8 cellular contexts compared by ENCODE assay signal in the genomic region with DNA sequence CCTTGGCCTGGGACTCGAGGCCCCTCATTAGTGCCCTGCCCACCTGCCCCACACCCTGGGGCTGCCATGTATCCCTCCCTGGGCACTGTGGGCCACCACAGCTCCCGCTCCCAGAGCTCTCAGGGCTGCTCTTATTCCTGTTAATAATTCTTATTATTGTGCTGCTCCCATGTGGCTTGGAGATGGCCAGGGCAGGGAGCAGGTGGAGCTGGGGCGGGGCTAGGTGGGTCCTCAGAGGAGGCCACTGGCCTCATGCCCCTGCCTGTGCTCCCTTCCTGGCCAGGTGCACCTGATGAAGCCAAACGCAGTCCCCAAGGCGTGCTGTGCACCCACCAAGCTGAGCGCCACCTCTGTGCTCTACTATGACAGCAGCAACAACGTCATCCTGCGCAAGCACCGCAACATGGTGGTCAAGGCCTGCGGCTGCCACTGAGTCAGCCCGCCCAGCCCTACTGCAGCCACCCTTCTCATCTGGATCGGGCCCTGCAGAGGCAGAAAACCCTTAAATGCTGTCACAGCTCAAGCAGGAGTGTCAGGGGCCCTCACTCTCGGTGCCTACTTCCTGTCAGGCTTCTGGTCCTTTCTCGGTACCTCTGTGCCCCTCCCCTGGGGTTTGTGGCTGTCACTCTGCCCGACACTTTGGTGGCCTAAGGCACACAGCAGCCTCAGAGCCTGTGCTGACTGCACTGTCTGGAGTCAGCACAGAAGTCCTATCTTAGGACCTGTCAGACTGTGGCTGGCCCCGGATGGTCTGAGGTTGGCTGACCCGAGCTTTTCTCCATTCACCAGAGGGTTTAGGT. TPM values are rescaled to one million over a fixed set of nuclear protein-coding genes. Genes with fewer than 3 reads are reported as not detected.
DNase-seq lines count a peak whose midpoint lies in the region; ATAC-seq lines count a peak whose summit lies in the region.

No MANE protein-coding gene starts in this region.

- DNase-seq in GM19238 (ENCODE audit: insufficient read length, low spot score) (peak; percentile 81), cerebellar cortex (ENCODE audit: low spot score) (no peak), NCI-H524 (lab: John Stamatoyannopoulos, UW) (no peak), NCI-H2107 (lab: John Stamatoyannopoulos, UW) (no peak), NCI-H82 (lab: John Stamatoyannopoulos, UW) (no peak)
- peak; percentile 32 to 78 for DNase-seq in activated T-cell treated with anti-CD3 and anti-CD28 coated beads, Interleukin-2, amount 50 U/mL, for 72 hours

- peaks cover 0 to 4% of the 10 kb centered on the region in 2 donors for H3K36me3 Mint-ChIP-seq in activated T-cell treated with anti-CD3 and anti-CD28 coated beads, Interleukin-2, amount 50 U/mL, for 72 hours (ENCODE audit: insufficient read depth in 2 of 2)

- peaks cover 40% of the 10 kb centered on the region for H3K36me3 ChIP-seq in BLaER1

- no peaks in the 10 kb centered on the region for H3K27me3 ChIP-seq in BLaER1

- H3K9me3 ChIP-seq in BLaER1: no peaks in the 10 kb centered on the region

- no peak overlapping the region for H3K4me3 Mint-ChIP-seq in activated T-cell treated with anti-CD3 and anti-CD28 coated beads, Interleukin-2, amount 50 U/mL, for 72 hours

- no peak overlapping the region for H3K27ac Mint-ChIP-seq in activated T-cell treated with anti-CD3 and anti-CD28 coated beads, Interleukin-2, amount 50 U/mL, for 72 hours

- no peaks in the 10 kb centered on the region for H3K27me3 Mint-ChIP-seq in activated T-cell treated with anti-CD3 and anti-CD28 coated beads, Interleukin-2, amount 50 U/mL, for 72 hours (ENCODE audit: low read depth)

- peaks cover 18% of the 10 kb centered on the region; the same call in 1 of the 2 replicates for H4K20me1 ChIP-seq in BLaER1

- H3K9me3 Mint-ChIP-seq in activated T-cell treated with anti-CD3 and anti-CD28 coated beads, Interleukin-2, amount 50 U/mL, for 72 hours: no peaks in the 10 kb centered on the region

- peak overlapping the region; percentile 23; the same call in 1 of the 2 replicates for H3K4me3 ChIP-seq in BLaER1

- peak overlapping the region; percentile 86 for H3K4me2 ChIP-seq in BLaER1

- H3K4me1 ChIP-seq in BLaER1: peaks cover 46% of the 10 kb centered on the region

- H3K27ac ChIP-seq in BLaER1: peak overlapping the region; percentile 45

- H3K4me1 Mint-ChIP-seq in activated T-cell treated with anti-CD3 and anti-CD28 coated beads, Interleukin-2, amount 50 U/mL, for 72 hours (ENCODE audit: low read depth): peaks cover 9% of the 10 kb centered on the region

- ATAC-seq in HG03135 (IDR thresholded peaks at IDR 0.05; ENCODE audit: unreplicated experiment): peak; percentile 91
- peak; percentile 84 to 98 for ATAC-seq in activated T-cell treated with anti-CD3 and anti-CD28 coated beads, Interleukin-2, amount 50 U/mL, for 72 hours (replicated peaks in 1 of 2)

- H3K9ac ChIP-seq in BLaER1: peak overlapping the region; percentile 3; the same call in 1 of the 2 replicates

RNA-seq across cellular contexts. Expression of a gene that starts 34.1 kb away (rescaled TPM):
- under 1 TPM; 0.35 to 0.38 TPM for total RNA-seq in activated T-cell treated with anti-CD3 and anti-CD28 coated beads, Interleukin-2, amount 50 U/mL, for 72 hours

RNA-seq across cellular contexts. Expression of a gene that starts 51.0 kb away (rescaled TPM):
- 100 to 1,000 TPM; 333 to 424 TPM for total RNA-seq in activated T-cell treated with anti-CD3 and anti-CD28 coated beads, Interleukin-2, amount 50 U/mL, for 72 hours

Comparison
In these comparisons a context has a peak if more than half of its experiments do, and no peak if none do; other contexts are left out.
1. DNase-seq: peak in GM19238 (single experiment) and activated T-cell treated with anti-CD3 and anti-CD28 coated beads, Interleukin-2, amount 50 U/mL, for 72 hours (2 of 2); none in cerebellar cortex (single experiment), NCI-H524 (0 of 2), NCI-H2107 (single experiment) and NCI-H82 (single experiment).